Comparison of ENCODE assay signal across 9 cellular contexts in genomic region chr21:45405819-45406762, GRCh38. TPM values are rescaled to one million over a fixed set of nuclear protein-coding genes. Genes with fewer than 3 reads are reported as not detected.
A peak's percentile ranks its signal among the peaks of the same experiment; 100 is the strongest.
DNase-seq lines count a peak whose midpoint lies in the region; ATAC-seq and TF ChIP-seq lines count a peak whose summit lies in the region.
"Had no signal": no experiment of that assay in that cellular context is flagged by ENCODE, and none has a peak within 500 bp of the region (broad histone marks: within the 10 kb centered on the region; RNA-seq: fewer than 3 reads in every experiment).

No MANE protein-coding gene starts in this region.

- H3K56ac ChIP-seq in mesendoderm (ENCODE audit: low read length): peak overlapping the region; percentile 91

- peaks cover 47% of the 10 kb centered on the region for H3K79me2 ChIP-seq in mesendoderm (ENCODE audit: control insufficient read depth, insufficient read depth, low read length)

- H3K4ac ChIP-seq in mesendoderm (ENCODE audit: low read depth, low read length): peak overlapping the region; percentile 82

- peak; percentile 68 for DNase-seq in A172 (ENCODE audit: low spot score)
- peak; percentile 58 for DNase-seq in HuH-7.5 (ENCODE audit: low spot score)
- peak; percentile 63 for DNase-seq in mesendoderm
- DNase-seq in tibial artery: peak in 1 of 2 donors; percentile 67
- no peak for DNase-seq in SK-N-DZ (ENCODE audit: low spot score)
- DNase-seq in C1 segment of cervical spinal cord (lab: John Stamatoyannopoulos, UW): no peak
- DNase-seq: activated naive CD8-positive, alpha-beta T cell treated with anti-CD3 and anti-CD28 coated beads, Interleukin-2, amount 10 ng/mL, durations not matched to agents 7 days and 5 days had no signal

- intact Hi-C loops in tibial artery (cut with DNase I; ENCODE audit: low total_unique reads): loop anchor here (10.0 kb wide), 1 partner anchor 111 kb away; no protein-coding TSS in a partner anchor

- peak overlapping the region; percentile 5 for H4K8ac ChIP-seq in mesendoderm (ENCODE audit: low read depth, low read length)

- H3K9ac ChIP-seq in mesendoderm (ENCODE audit: low read length): peak overlapping the region; percentile 83

- H3K4me1 ChIP-seq in mesendoderm (ENCODE audit: control insufficient read depth, low read depth, low read length) (peaks cover 15% of the 10 kb centered on the region), tibial artery (peaks cover 0 to 62% (median 56%) of the 10 kb centered on the region in 4 donors)

- peak overlapping the region; percentile 17 for H2BK120ac ChIP-seq in mesendoderm (ENCODE audit: low read depth, low read length)

- no peak overlapping the region for H2AK5ac ChIP-seq in mesendoderm (ENCODE audit: low read length)

- H3K4me3 ChIP-seq in mesendoderm (ENCODE audit: low read length) (peak overlapping the region; percentile 67), tibial artery (peak overlapping the region; percentile 74 to 79)

- H3K79me1 ChIP-seq in mesendoderm (ENCODE audit: low read length): peaks cover 12% of the 10 kb centered on the region

- H3K27ac ChIP-seq in cingulate gyrus (ENCODE audit: low read depth, low read length): peak overlapping the region; percentile 29
- peak overlapping the region; percentile 96 for H3K27ac ChIP-seq in mesendoderm (ENCODE audit: low read depth, low read length)
- peak overlapping the region; percentile 91 to 98 for H3K27ac ChIP-seq in tibial artery

- no CpG with 5 or more reads among the region's 83 CpGs for WGBS in mesendoderm (ENCODE audit: extremely low coverage, insufficient coverage, low lambda C conversion rate)

- H2BK5ac ChIP-seq in mesendoderm (ENCODE audit: low read length): peak overlapping the region; percentile 49

- no peak for TF ChIP-seq CTCF in tibial artery (IDR thresholded peaks at IDR 0.05)

- no peak for ATAC-seq in GM21723 (IDR thresholded peaks at IDR 0.05; ENCODE audit: unreplicated experiment)

- H3K27me3 ChIP-seq in mesendoderm (ENCODE audit: insufficient read depth, low read length, poor library complexity): no peaks in the 10 kb centered on the region
- no peaks in the 10 kb centered on the region for H3K27me3 ChIP-seq in tibial artery

- no peak overlapping the region for H3K23ac ChIP-seq in mesendoderm (ENCODE audit: low read length)

- H3K36me3 ChIP-seq in mesendoderm (ENCODE audit: control insufficient read depth, insufficient read depth, low read length): peaks cover 2% of the 10 kb centered on the region
- H3K36me3 ChIP-seq in tibial artery: peaks cover 0 to 4% (median 0%) of the 10 kb centered on the region in 3 donors

- H3K4me2 ChIP-seq in mesendoderm (ENCODE audit: low read length): peak overlapping the region; percentile 84

- no peak overlapping the region for H2BK15ac ChIP-seq in mesendoderm (replicated peaks; ENCODE audit: low read depth)

- no peaks in the 10 kb centered on the region for H3K9me3 ChIP-seq in tibial artery

- peak overlapping the region; percentile 78 for H3K18ac ChIP-seq in mesendoderm (ENCODE audit: low read length)

- no peak overlapping the region for H4K5ac ChIP-seq in mesendoderm (ENCODE audit: low read length)

RNA-seq across cellular contexts. Expression of gene COL18A1, which starts 1.1 kb away (rescaled TPM):
- total RNA-seq in A172 (2014; rRNA removed; shearing (Covaris generic)): 72.9 and 115 TPM in 2 replicates
- 84.0 TPM for polyA plus RNA-seq in mesendoderm (2013, experiment 1 of 2)
- 85.5 TPM for polyA plus RNA-seq in mesendoderm (2013, experiment 2 of 2)
- polyA plus RNA-seq in SK-N-DZ (2014; cell fraction: cytosol; rRNA removed): 0.92 and 1.9 TPM in 2 replicates
- 4.1 and 12.2 TPM in 2 replicates for polyA plus RNA-seq in SK-N-DZ (2014; cell fraction: nucleus; rRNA removed)

Comparison
In these comparisons a context has a peak if more than half of its experiments do, and no peak if none do; other contexts are left out.
1. DNase-seq: peak in A172 (single experiment), HuH-7.5 (single experiment) and mesendoderm (single experiment); none in SK-N-DZ (single experiment) and C1 segment of cervical spinal cord (0 of 14).
2. H3K27ac ChIP-seq: peak in every context shown above with its lines; median percentile 96 in mesendoderm; 94 in tibial artery; 29 in cingulate gyrus.